ENCODE assay signal across 25 cellular contexts in genomic region chr3:46729038-46729437, GRCh38. TPM values are rescaled to one million over a fixed set of nuclear protein-coding genes. Genes with fewer than 3 reads are reported as not detected.
"Had no signal": no experiment of that assay in that cellular context is flagged by ENCODE, and none has a peak within 500 bp of the region (broad histone marks: within the 10 kb centered on the region; RNA-seq: fewer than 3 reads in every experiment).

No MANE protein-coding gene starts in this region.

- H3K4me1 Mint-ChIP-seq: activated naive CD8-positive, alpha-beta T cell treated with anti-CD3 and anti-CD28 coated beads for 36 hours had no signal

- ATAC-seq: activated CD4-positive, CD25-positive, alpha-beta regulatory T cell treated with anti-CD3 and anti-CD28 coated beads, Interleukin-2, amount 50 U/mL, for 24 hours; activated CD8-positive, alpha-beta memory T cell treated with anti-CD3 and anti-CD28 coated beads, Interleukin-2, amount 10 ng/mL, durations not matched to agents 7 days and 5 days; activated CD8-positive, alpha-beta T cell treated with anti-CD3 and anti-CD28 coated beads, Interleukin-2, amount 10 ng/mL, durations not matched to agents 7 days and 5 days; activated T-cell treated with anti-CD3 and anti-CD28 coated beads, Interleukin-2, amount 50 U/mL, for 4 hours; PC-3 had no signal

- H3K27ac ChIP-seq: adrenal gland had no signal

- H3K4me1 ChIP-seq: adrenal gland had no signal

- H3K27me3 ChIP-seq: adrenal gland had no signal

- H3K4me3 Mint-ChIP-seq: activated CD8-positive, alpha-beta memory T cell treated with anti-CD3 and anti-CD28 coated beads, Interleukin-2, amount 10 ng/mL, durations not matched to agents 7 days and 5 days; activated CD8-positive, alpha-beta T cell treated with anti-CD3 and anti-CD28 coated beads, Interleukin-2, amount 10 ng/mL, durations not matched to agents 7 days and 5 days; activated naive CD4-positive, alpha-beta T cell treated with anti-CD3 and anti-CD28 coated beads for 36 hours; activated naive CD8-positive, alpha-beta T cell treated with anti-CD3 and anti-CD28 coated beads for 36 hours; activated T-cell treated with anti-CD3 and anti-CD28 coated beads, Interleukin-2, amount 50 U/mL, for 4 hours; T-helper 1 cell treated with Interleukin-12 subunit alpha and Interleukin-12 subunit beta and Interleukin-4 antibody, amounts not matched to agents 30 μg/mL and 1 μg/mL, for 36 hours had no signal

- H3K9me3 ChIP-seq: adrenal gland had no signal

- H3K4me3 ChIP-seq: adrenal gland had no signal

- H3K36me3 ChIP-seq: adrenal gland had no signal

- H3K9me3 Mint-ChIP-seq: activated naive CD4-positive, alpha-beta T cell treated with anti-CD3 and anti-CD28 coated beads for 36 hours; activated naive CD8-positive, alpha-beta T cell treated with anti-CD3 and anti-CD28 coated beads for 36 hours; activated T-cell treated with anti-CD3 and anti-CD28 coated beads, Interleukin-2, amount 50 U/mL, for 4 hours; T-helper 1 cell treated with Interleukin-12 subunit alpha and Interleukin-12 subunit beta and Interleukin-4 antibody, amounts not matched to agents 30 μg/mL and 1 μg/mL, for 36 hours had no signal

- H3K36me3 Mint-ChIP-seq: activated CD8-positive, alpha-beta memory T cell treated with anti-CD3 and anti-CD28 coated beads, Interleukin-2, amount 10 ng/mL, durations not matched to agents 7 days and 5 days; activated naive CD8-positive, alpha-beta T cell treated with anti-CD3 and anti-CD28 coated beads for 36 hours had no signal

- DNase-seq: activated CD4-positive, alpha-beta T cell treated with anti-CD3 and anti-CD28 coated beads for 48 hours; activated CD4-positive, alpha-beta T cell treated with anti-CD3 and anti-CD28 coated beads, Interleukin-2, amount 50 U/mL, for 4 hours; activated CD8-positive, alpha-beta memory T cell treated with anti-CD3 and anti-CD28 coated beads, Interleukin-2, amount 10 ng/mL, durations not matched to agents 7 days and 5 days; activated CD8-positive, alpha-beta T cell treated with anti-CD3 and anti-CD28 coated beads, Interleukin-2, amount 10 ng/mL, durations not matched to agents 7 days and 5 days; activated gamma-delta T cell; activated naive CD4-positive, alpha-beta T cell treated with anti-CD3 and anti-CD28 coated beads for 36 hours; activated naive CD8-positive, alpha-beta T cell treated with anti-CD3 and anti-CD28 coated beads for 36 hours; activated T-cell treated with anti-CD3 and anti-CD28 coated beads, Interleukin-2, amount 50 U/mL, for 4 hours; anterior cingulate cortex; caudate nucleus; Karpas-422; MM.1S; NCI-H1105; NCI-H1436; NCI-H1694 treated with DMSO at 0.1 percent for 48 hours; NCI-H2029 treated with DMSO at 0.1 percent for 48 hours; NCI-H345; NCI-H510A; NCI-H526 treated with DMSO at 0.1 percent for 48 hours; PC-3; SHP77 treated with DMSO at 0.1 percent for 48 hours had no signal

- H3K27ac Mint-ChIP-seq: activated CD8-positive, alpha-beta memory T cell treated with anti-CD3 and anti-CD28 coated beads, Interleukin-2, amount 10 ng/mL, durations not matched to agents 7 days and 5 days; activated CD8-positive, alpha-beta T cell treated with anti-CD3 and anti-CD28 coated beads, Interleukin-2, amount 10 ng/mL, durations not matched to agents 7 days and 5 days; activated naive CD4-positive, alpha-beta T cell treated with anti-CD3 and anti-CD28 coated beads for 36 hours; activated naive CD8-positive, alpha-beta T cell treated with anti-CD3 and anti-CD28 coated beads for 36 hours; T-helper 1 cell treated with Interleukin-12 subunit alpha and Interleukin-12 subunit beta and Interleukin-4 antibody, amounts not matched to agents 30 μg/mL and 1 μg/mL, for 36 hours had no signal

RNA-seq across cellular contexts. Expression of gene PRSS50, which starts 11.4 kb away (rescaled TPM):
- total RNA-seq: activated CD8-positive, alpha-beta memory T cell treated with anti-CD3 and anti-CD28 coated beads, Interleukin-2, amount 10 ng/mL, durations not matched to agents 7 days and 5 days; activated CD8-positive, alpha-beta T cell treated with anti-CD3 and anti-CD28 coated beads, Interleukin-2, amount 10 ng/mL, durations not matched to agents 7 days and 5 days; activated naive CD4-positive, alpha-beta T cell treated with anti-CD3 and anti-CD28 coated beads for 36 hours; activated naive CD8-positive, alpha-beta T cell treated with anti-CD3 and anti-CD28 coated beads for 36 hours; activated T-cell treated with anti-CD3 and anti-CD28 coated beads, Interleukin-2, amount 50 U/mL, for 4 hours; PC-3; SK-MEL-5 had no signal

RNA-seq across cellular contexts. Expression of gene TMIE, which starts 27.8 kb away (rescaled TPM):
- total RNA-seq: activated CD8-positive, alpha-beta memory T cell treated with anti-CD3 and anti-CD28 coated beads, Interleukin-2, amount 10 ng/mL, durations not matched to agents 7 days and 5 days had no signal
